8 cellular contexts compared by ENCODE assay signal in the genomic region with DNA sequence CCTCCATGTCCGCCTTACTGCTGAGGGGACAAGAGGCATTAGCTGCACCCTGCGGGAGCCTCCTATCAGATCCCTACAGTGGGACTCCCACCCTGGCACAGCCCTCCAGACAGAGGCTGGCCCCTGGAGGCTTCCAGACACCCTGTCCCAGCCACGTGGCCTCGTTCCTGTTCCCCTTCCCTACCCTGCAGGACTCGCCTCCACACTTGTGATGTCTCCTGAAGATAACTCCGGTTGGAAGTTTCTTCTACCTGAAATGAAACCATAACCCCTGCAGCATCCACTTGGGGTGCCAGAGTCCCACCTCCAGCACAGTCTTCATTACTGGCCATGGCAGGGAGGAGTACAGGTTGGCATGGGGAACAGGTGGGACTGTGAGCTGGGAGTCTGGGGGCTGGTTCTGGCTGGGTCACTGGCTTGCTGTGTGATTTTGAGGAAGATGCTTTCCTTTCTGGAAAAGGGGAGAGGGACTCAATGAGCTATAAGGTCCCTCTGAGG. TPM values are rescaled to one million over a fixed set of nuclear protein-coding genes. Genes with fewer than 3 reads are reported as not detected.
A peak's percentile ranks its signal among the peaks of the same experiment; 100 is the strongest.
DNase-seq lines count a peak whose midpoint lies in the region; ATAC-seq and TF ChIP-seq lines count a peak whose summit lies in the region.
"Had no signal": no experiment of that assay in that cellular context is flagged by ENCODE, and none has a peak within 500 bp of the region (broad histone marks: within the 10 kb centered on the region; RNA-seq: fewer than 3 reads in every experiment).

No MANE protein-coding gene starts in this region.

- peak overlapping the region; percentile 19; the same call in 1 of the 2 replicates for H3K27ac Mint-ChIP-seq in WTC11

- H3K36me3 ChIP-seq in heart right ventricle, result peaks cover 0 to 33% (median 7%) of the 10 kb centered on the region in 9 donors
- H3K36me3 ChIP-seq in stomach, result peaks cover 7 to 35% (median 34%) of the 10 kb centered on the region in 4 donors

- no peaks in the 10 kb centered on the region for H3K27me3 Mint-ChIP-seq in WTC11 (ENCODE audit: low read depth)

- 0 out of 2 replicates have a peak overlapping the region, but pooled peaks have one; percentile 33 for H3K4me3 Mint-ChIP-seq in WTC11

- H3K4me1 ChIP-seq in heart right ventricle (peaks cover 19 to 79% (median 50%) of the 10 kb centered on the region in 9 donors), stomach (peaks cover 46 to 84% (median 65%) of the 10 kb centered on the region in 4 donors)

- WGBS in heart right ventricle, 2 donors, result 12 to 26% methylated on average over 6 of the region's 6 CpGs
- 15 to 36% (median 29%) methylated on average over 5 to 6 of the region's 6 CpGs for WGBS in stomach, 5 donors

- H3K9me3 ChIP-seq in heart right ventricle (no peaks in the 10 kb centered on the region), stomach (no peaks in the 10 kb centered on the region)

- TF ChIP-seq POLR2A in stomach (IDR thresholded peaks at IDR 0.05), result no peak

- 0 out of 2 replicates have a peak, but pooled peaks have one; percentile 1 for ATAC-seq in WTC11
- peak in 2 of 8 donors; percentile 5 to 6 for ATAC-seq in heart right ventricle
- ATAC-seq in GM21737 (IDR thresholded peaks at IDR 0.05; ENCODE audit: unreplicated experiment), result no peak
- no peak for ATAC-seq in GM21423 (IDR thresholded peaks at IDR 0.05; ENCODE audit: unreplicated experiment)

- TF ChIP-seq CTCF in HFF-Myc (IDR thresholded peaks at IDR 0.05; ENCODE audit: low read depth, low read length, missing control alignments), result peak; percentile 10
- no peak for TF ChIP-seq CTCF in WTC11 (IDR thresholded peaks at IDR 0.05)
- TF ChIP-seq CTCF in heart right ventricle (IDR thresholded peaks at IDR 0.05), result no peak
- no peak for TF ChIP-seq CTCF in stomach (IDR thresholded peaks at IDR 0.05)

- DNase-seq in HFF-Myc (ENCODE audit: extremely low read depth, low read depth) (no peak), WTC11 (ENCODE audit: low spot score) (no peak), heart right ventricle (peak in 1 of 2 donors; percentile 45), stomach (no peak)
- DNase-seq in stimulated activated CD4-positive, alpha-beta T cell treated with anti-CD3 and anti-CD28 coated beads, Interleukin-1b, Interleukin-23, amount 100 ng/mL, for 48 hours, result no peak
- DNase-seq: NCI-H1417 had no signal

- TF ChIP-seq EP300 in stomach (IDR thresholded peaks at IDR 0.05), result no peak

- H3K27me3 ChIP-seq in heart right ventricle (peaks cover 0 to 1% (median 0%) of the 10 kb centered on the region in 7 donors), stomach (no peaks in the 10 kb centered on the region)

- H3K4me3 ChIP-seq in HFF-Myc (replicated peaks; ENCODE audit: low read depth, low read length) (no peak overlapping the region), heart right ventricle (peak overlapping the region in 6 of 10 donors; percentile 6 to 32 (median 27)), stomach (peak overlapping the region in 2 of 4 donors; percentile 16 to 26)

- intact Hi-C loops in heart right ventricle (cut with DNase I), result no loop called here
- intact Hi-C loops in stomach (cut with DNase I; ENCODE audit: low total_unique reads), result no loop called here

- peaks cover 22% of the 10 kb centered on the region for H3K4me1 Mint-ChIP-seq in WTC11

- no peaks in the 10 kb centered on the region for H3K9me3 Mint-ChIP-seq in WTC11

- POLR2A ChIA-PET in WTC11 (lab: Charles Lee), result interaction anchor here (0.5 to 1.6 kb wide), 2 partner anchors 9 to 115 kb away, joined by 4 to 6 read pairs; no protein-coding TSS in a partner anchor

- H3K36me3 Mint-ChIP-seq in WTC11, result no peaks in the 10 kb centered on the region

- H3K27ac ChIP-seq in heart right ventricle, result peak overlapping the region; percentile 16 to 96 (median 86)
- peak overlapping the region; percentile 64 to 90 (median 81) for H3K27ac ChIP-seq in stomach

- CTCF ChIA-PET in WTC11 (lab: Charles Lee), result interaction anchor here (0.5 to 11.4 kb wide), 27 partner anchors 9 to 229 kb away, joined by 3 to 152 read pairs (median 6); a partner anchor contains a TSS

TF ChIP-seq in WTC11, 78 proteins besides CTCF, POLR2A, EP300 and RAD21:
- no peak for TF ChIP-seq NFATC4 (CRISPR knock-in tag; IDR thresholded peaks at IDR 0.05)
- TF ChIP-seq SP1 (CRISPR knock-in tag; conservative IDR thresholded peaks at IDR 0.05), result no peak
- TF ChIP-seq FOXJ3 (CRISPR knock-in tag; IDR thresholded peaks at IDR 0.05; ENCODE audit: borderline replicate concordance), result no peak
- TF ChIP-seq TP53 (CRISPR knock-in tag; IDR thresholded peaks at IDR 0.05), result no peak
- no peak for TF ChIP-seq MXD4 (CRISPR knock-in tag; IDR thresholded peaks at IDR 0.05; ENCODE audit: borderline replicate concordance)
- no peak for TF ChIP-seq SMAD4 (CRISPR knock-in tag; IDR thresholded peaks at IDR 0.05)
- TF ChIP-seq, protein P1, sequence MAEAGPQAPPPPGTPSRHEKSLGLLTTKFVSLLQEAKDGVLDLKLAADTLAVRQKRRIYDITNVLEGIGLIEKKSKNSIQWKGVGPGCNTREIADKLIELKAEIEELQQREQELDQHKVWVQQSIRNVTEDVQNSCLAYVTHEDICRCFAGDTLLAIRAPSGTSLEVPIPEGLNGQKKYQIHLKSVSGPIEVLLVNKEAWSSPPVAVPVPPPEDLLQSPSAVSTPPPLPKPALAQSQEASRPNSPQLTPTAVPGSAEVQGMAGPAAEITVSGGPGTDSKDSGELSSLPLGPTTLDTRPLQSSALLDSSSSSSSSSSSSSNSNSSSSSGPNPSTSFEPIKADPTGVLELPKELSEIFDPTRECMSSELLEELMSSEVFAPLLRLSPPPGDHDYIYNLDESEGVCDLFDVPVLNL (CRISPR knock-in tag; IDR thresholded peaks at IDR 0.05; ENCODE audit: borderline replicate concordance, low read depth), result no peak
- TF ChIP-seq ZNF232 (CRISPR knock-in tag; IDR thresholded peaks at IDR 0.05), result no peak
- TF ChIP-seq, protein P2, sequence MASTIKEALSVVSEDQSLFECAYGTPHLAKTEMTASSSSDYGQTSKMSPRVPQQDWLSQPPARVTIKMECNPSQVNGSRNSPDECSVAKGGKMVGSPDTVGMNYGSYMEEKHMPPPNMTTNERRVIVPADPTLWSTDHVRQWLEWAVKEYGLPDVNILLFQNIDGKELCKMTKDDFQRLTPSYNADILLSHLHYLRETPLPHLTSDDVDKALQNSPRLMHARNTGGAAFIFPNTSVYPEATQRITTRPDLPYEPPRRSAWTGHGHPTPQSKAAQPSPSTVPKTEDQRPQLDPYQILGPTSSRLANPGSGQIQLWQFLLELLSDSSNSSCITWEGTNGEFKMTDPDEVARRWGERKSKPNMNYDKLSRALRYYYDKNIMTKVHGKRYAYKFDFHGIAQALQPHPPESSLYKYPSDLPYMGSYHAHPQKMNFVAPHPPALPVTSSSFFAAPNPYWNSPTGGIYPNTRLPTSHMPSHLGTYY (CRISPR knock-in tag; IDR thresholded peaks at IDR 0.05), result no peak
- TF ChIP-seq, protein P3, sequence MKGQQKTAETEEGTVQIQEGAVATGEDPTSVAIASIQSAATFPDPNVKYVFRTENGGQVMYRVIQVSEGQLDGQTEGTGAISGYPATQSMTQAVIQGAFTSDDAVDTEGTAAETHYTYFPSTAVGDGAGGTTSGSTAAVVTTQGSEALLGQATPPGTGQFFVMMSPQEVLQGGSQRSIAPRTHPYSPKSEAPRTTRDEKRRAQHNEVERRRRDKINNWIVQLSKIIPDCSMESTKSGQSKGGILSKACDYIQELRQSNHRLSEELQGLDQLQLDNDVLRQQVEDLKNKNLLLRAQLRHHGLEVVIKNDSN (CRISPR knock-in tag; IDR thresholded peaks at IDR 0.05), result no peak
- TF ChIP-seq MYBL2 (CRISPR knock-in tag; IDR thresholded peaks at IDR 0.05), result no peak
- TF ChIP-seq ZNF263 (CRISPR knock-in tag; IDR thresholded peaks at IDR 0.05; ENCODE audit: low read depth), result no peak
- no peak for TF ChIP-seq CREB1 (CRISPR knock-in tag; IDR thresholded peaks at IDR 0.05)

RNA-seq across cellular contexts. Expression of a gene that starts 4.9 kb away (rescaled TPM):
- total RNA-seq in WTC11 (2021) (35.4 to 39.4 TPM (median 36.6 TPM) in 3 replicates), heart right ventricle (1 to 10 TPM in 8 of 10 donors, under 1 TPM in 2; 0.50 to 9.3 (median 2.7) TPM), stomach (100 to 1,000 TPM in 1 of 5 donors, 10 to 100 TPM in 1, 1 to 10 TPM in 2, not detected in 1; 1.6 to 135 (median 7.3) TPM)
- polyA plus RNA-seq in heart right ventricle (1 to 10 TPM; 1.4 to 1.5 TPM), stomach (10 to 100 TPM in 1 of 3 donors, 1 to 10 TPM in 2; 8.7 to 12.8 (median 9.5) TPM)

RNA-seq across cellular contexts. Expression of a gene that starts 24.0 kb away (rescaled TPM):
- total RNA-seq in WTC11 (2021), result 36.1 to 42.5 TPM (median 42.3 TPM) in 3 replicates
- 10 to 100 TPM; 16.6 to 29.9 (median 21.2) TPM for total RNA-seq in heart right ventricle
- polyA plus RNA-seq in heart right ventricle, result 10 to 100 TPM in 1 of 2 donors, 1 to 10 TPM in 1; 5.3 to 26.9 TPM
- total RNA-seq in stomach, result 10 to 100 TPM in 1 of 5 donors, 1 to 10 TPM in 4; 2.9 to 72.1 (median 5.4) TPM
- 10 to 100 TPM in 1 of 3 donors, 1 to 10 TPM in 2; 6.4 to 11.8 (median 8.1) TPM for polyA plus RNA-seq in stomach

RNA-seq across cellular contexts. Expression of a gene that starts 25.9 kb away (rescaled TPM):
- total RNA-seq in WTC11 (2021), result 59.5 to 66.3 TPM (median 61.6 TPM) in 3 replicates
- total RNA-seq in heart right ventricle, result 10 to 100 TPM; 22.9 to 32.6 (median 25.4) TPM
- 10 to 100 TPM; 31.0 to 39.7 TPM for polyA plus RNA-seq in heart right ventricle
- 10 to 100 TPM; 39.5 to 87.9 (median 55.6) TPM for total RNA-seq in stomach
- 10 to 100 TPM; 30.3 to 43.6 (median 34.1) TPM for polyA plus RNA-seq in stomach

RNA-seq across cellular contexts. Expression of a gene that starts 40.9 kb away (rescaled TPM):
- total RNA-seq in WTC11 (2021) (17.3 to 23.5 TPM (median 19.2 TPM) in 3 replicates), heart right ventricle (1,000 to 10,000 TPM in 2 of 10 donors, 100 to 1,000 TPM in 8; 651 to 1,550 (median 786) TPM), stomach (100 to 1,000 TPM; 235 to 490 (median 312) TPM)
- polyA plus RNA-seq in heart right ventricle (1,000 to 10,000 TPM; 1,777 to 4,200 TPM), stomach (1,000 to 10,000 TPM in 1 of 3 donors, 100 to 1,000 TPM in 2; 596 to 1,435 (median 703) TPM)

RNA-seq across cellular contexts. Expression of a gene that starts 51.6 kb away (rescaled TPM):
- total RNA-seq in WTC11 (2021), result 20.3 to 24.9 TPM (median 22.0 TPM) in 3 replicates
- 10 to 100 TPM; 10.8 to 16.8 (median 12.7) TPM for total RNA-seq in heart right ventricle
- polyA plus RNA-seq in heart right ventricle, result 10 to 100 TPM; 19.6 to 35.3 TPM
- total RNA-seq in stomach, result 10 to 100 TPM in 4 of 5 donors, 1 to 10 TPM in 1; 9.3 to 64.6 (median 41.5) TPM
- 10 to 100 TPM; 26.6 to 35.4 (median 35.2) TPM for polyA plus RNA-seq in stomach
